21 cellular contexts compared by ENCODE assay signal in the genomic region with DNA sequence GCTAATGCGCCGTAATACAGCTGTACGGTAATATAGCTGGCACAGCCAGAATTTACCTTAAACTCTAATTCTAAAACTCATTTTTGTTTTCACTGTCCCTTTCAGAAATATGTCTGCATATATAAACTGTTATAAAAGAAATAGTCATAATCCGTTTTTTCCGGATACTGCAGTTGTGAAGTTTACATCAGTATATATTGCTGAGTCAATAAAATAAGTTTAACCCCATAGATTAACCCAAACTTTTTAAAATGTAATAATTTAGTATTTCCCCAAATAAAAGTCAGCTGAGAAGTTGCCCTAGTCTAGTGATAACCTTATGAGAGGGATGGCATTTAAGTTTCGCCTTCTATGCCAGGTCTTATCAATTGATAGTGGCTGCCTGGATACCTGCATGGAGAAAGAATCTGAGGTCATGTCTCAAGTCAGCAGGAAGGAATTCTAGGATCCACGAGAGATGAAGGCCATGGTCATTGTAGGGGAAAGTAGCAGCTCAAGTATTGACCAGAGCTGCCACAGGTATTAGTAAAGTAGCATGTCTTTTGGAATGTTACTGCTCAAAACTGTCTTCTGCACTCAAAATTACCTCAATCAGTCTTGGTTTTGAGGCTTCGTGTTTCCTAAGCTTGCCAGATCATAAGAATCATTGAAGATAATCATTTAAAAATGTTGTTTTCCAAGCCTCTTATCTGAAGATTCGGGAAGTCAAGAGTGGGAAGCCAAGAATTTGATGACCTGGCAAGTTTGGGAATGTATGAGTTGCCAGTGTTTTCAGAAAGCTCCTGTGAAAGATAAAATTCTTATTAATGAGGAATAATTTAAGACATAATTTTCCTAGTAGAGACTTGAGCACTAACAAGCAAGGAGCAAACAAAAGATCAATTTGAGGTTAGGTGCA. TPM values are rescaled to one million over a fixed set of nuclear protein-coding genes. Genes with fewer than 3 reads are reported as not detected.
A peak's percentile ranks its signal among the peaks of the same experiment; 100 is the strongest.
DNase-seq lines count a peak whose midpoint lies in the region; ATAC-seq, FAIRE-seq and TF ChIP-seq lines count a peak whose summit lies in the region.
"Had no signal": no experiment of that assay in that cellular context is flagged by ENCODE, and none has a peak within 500 bp of the region (broad histone marks: within the 10 kb centered on the region; RNA-seq: fewer than 3 reads in every experiment).

No MANE protein-coding gene starts in this region.

- in situ Hi-C loops in HepG2 (cut with HindIII; ENCODE audit: extremely low pct_ligation_motif_present, low pct_unique_long_range_greater_than_20kb) = no loop called here

- no peaks in the 10 kb centered on the region for H3K27me3 Mint-ChIP-seq in astrocyte (ENCODE audit: low read depth, unreplicated experiment)

- intact Hi-C loops in HepG2 (cut with micrococcal nuclease; ENCODE audit: unreplicated experiment) (no loop called here), right lobe of liver (cut with DNase I) (no loop called here), Right ventricle myocardium inferior (cut with DNase I) (no loop called here)

- no peaks in the 10 kb centered on the region for H3K36me3 Mint-ChIP-seq in astrocyte (ENCODE audit: low read depth, unreplicated experiment)
- H3K36me3 Mint-ChIP-seq: CD14-positive monocyte; CD4-positive, alpha-beta memory T cell had no signal

- H3K4me3 Mint-ChIP-seq in astrocyte (ENCODE audit: unreplicated experiment) = no peak overlapping the region
- H3K4me3 Mint-ChIP-seq: CD14-positive monocyte; CD4-positive, alpha-beta memory T cell; HFFc6 had no signal

- H3K79me2 ChIP-seq in HepG2 (ENCODE audit: insufficient read depth, low read length) (no peaks in the 10 kb centered on the region), astrocyte (ENCODE audit: insufficient read depth, low read length) (no peaks in the 10 kb centered on the region)

- no peaks in the 10 kb centered on the region; a peak in 1 of 5 replicates for H3K27me3 ChIP-seq in HepG2 (ENCODE audit: control insufficient read depth in 1 of 2, insufficient read depth in 2 of 2, low read length in 2 of 2)
- H3K27me3 ChIP-seq in right lobe of liver = no peaks in the 10 kb centered on the region
- no peaks in the 10 kb centered on the region for H3K27me3 ChIP-seq in astrocyte (ENCODE audit: insufficient read depth, low read length)
- H3K27me3 ChIP-seq: BLaER1 had no signal

- H3K4me2 ChIP-seq in HepG2 (ENCODE audit: low read depth, low read length) (no peak overlapping the region), astrocyte (ENCODE audit: low read length) (no peak overlapping the region)
- H3K4me2 ChIP-seq: BLaER1 had no signal

- no peak for TF ChIP-seq POLR2A in HepG2 (IDR thresholded peaks at IDR 0.05; ENCODE audit: insufficient read depth in 1 of 2, low read depth in 2 of 2, low read length in 2 of 2)
- no peak for TF ChIP-seq POLR2A in right lobe of liver (IDR thresholded peaks at IDR 0.05)

- FAIRE-seq in HepG2 (lab: Jason Lieb, UNC) (no peak), astrocyte (lab: Jason Lieb, UNC) (peak; percentile 34)

- H3K36me3 ChIP-seq in HepG2 (replicated peaks in 1 of 2; ENCODE audit: control insufficient read depth in 1 of 2, insufficient read depth in 2 of 2, low read length in 2 of 2) = no peaks in the 10 kb centered on the region
- no peaks in the 10 kb centered on the region for H3K36me3 ChIP-seq in right lobe of liver
- no peaks in the 10 kb centered on the region for H3K36me3 ChIP-seq in astrocyte (ENCODE audit: insufficient read depth, low read length)
- H3K36me3 ChIP-seq: BLaER1 had no signal

- H3K9me3 ChIP-seq in HepG2 (ENCODE audit: low read length) = no peaks in the 10 kb centered on the region
- no peaks in the 10 kb centered on the region for H3K9me3 ChIP-seq in right lobe of liver
- no peaks in the 10 kb centered on the region for H3K9me3 ChIP-seq in astrocyte (ENCODE audit: insufficient read depth, low read depth, low read length)

- H3K27ac ChIP-seq in HepG2 (ENCODE audit: extremely low read length, insufficient read depth, low read length) (no peak overlapping the region), right lobe of liver (no peak overlapping the region), astrocyte (ENCODE audit: low read depth, low read length) (no peak overlapping the region)
- H3K27ac ChIP-seq: 22Rv1, BLaER1, HL-60 had no signal

- BruUV-seq in HepG2 (replicated peaks; lab: Mats Ljungman, UMichigan) = no TSS peak

- H3K4me1 ChIP-seq in HepG2 (ENCODE audit: insufficient read depth, low read length) = no peaks in the 10 kb centered on the region
- peaks cover 0 to 6% (median 0%) of the 10 kb centered on the region in 4 donors for H3K4me1 ChIP-seq in right lobe of liver
- peaks cover 29% of the 10 kb centered on the region for H3K4me1 ChIP-seq in astrocyte (ENCODE audit: insufficient read depth, low read length)
- H3K4me1 ChIP-seq: BLaER1 had no signal

- no peak overlapping the region for H3K4me3 ChIP-seq in HepG2 (replicated peaks in 1 of 3; ENCODE audit: insufficient read depth in 1 of 3, low read depth in 2 of 3, low read length in 3 of 3)
- H3K4me3 ChIP-seq in right lobe of liver = no peak overlapping the region
- H3K4me3 ChIP-seq in astrocyte (ENCODE audit: insufficient read depth, low read depth, low read length) = no peak overlapping the region
- H3K4me3 ChIP-seq: BLaER1 had no signal

- TF ChIP-seq RAD21 in HepG2 (CRISPR knock-in tag; IDR thresholded peaks at IDR 0.05) = no peak

- peaks cover 24% of the 10 kb centered on the region for H3K4me1 Mint-ChIP-seq in astrocyte (ENCODE audit: low read depth, unreplicated experiment)
- H3K4me1 Mint-ChIP-seq: CD4-positive, alpha-beta memory T cell had no signal

- H3K9ac ChIP-seq in HepG2 (ENCODE audit: insufficient read depth, low read depth, low read length) (no peak overlapping the region), astrocyte (ENCODE audit: low read length) (no peak overlapping the region)
- H3K9ac ChIP-seq: BLaER1 had no signal

- 42% methylated on average over 9 of the region's 9 CpGs for WGBS in HepG2 (ENCODE audit: low lambda C conversion rate)
- 63% methylated on average over 9 of the region's 9 CpGs for WGBS in right lobe of liver (ENCODE audit: insufficient coverage, low coverage, low lambda C conversion rate, missing lambda C conversion rate)

- H3K9me3 Mint-ChIP-seq in astrocyte (ENCODE audit: unreplicated experiment) = peaks cover 3% of the 10 kb centered on the region
- H3K9me3 Mint-ChIP-seq: CD4-positive, alpha-beta memory T cell; HFFc6 had no signal

- H3K27ac Mint-ChIP-seq in astrocyte (ENCODE audit: unreplicated experiment) = peak overlapping the region; percentile 7
- H3K27ac Mint-ChIP-seq: CD14-positive monocyte; CD4-positive, alpha-beta memory T cell; HFFc6 had no signal

- DNase-seq in HepG2 (ENCODE audit: low spot score) = no peak
- no peak for DNase-seq in right lobe of liver
- peak; percentile 55 for DNase-seq in astrocyte (ENCODE audit: low read depth)
- peak; percentile 5 for DNase-seq in iris pigment epithelial cell (ENCODE audit: low read depth)
- no peak for DNase-seq in dedifferentiated amniotic fluid mesenchymal stem cell (ENCODE audit: extremely low spot score)
- DNase-seq in Right ventricle myocardium inferior (ENCODE audit: missing footprints) = no peak
- no peak for DNase-seq in NCI-H2029 treated with DMSO at 0.1 percent for 48 hours (lab: John Stamatoyannopoulos, UW)
- DNase-seq: CD4-positive, alpha-beta memory T cell; DMS79 treated with DMSO at 0.1 percent for 48 hours; GF-D8; GOT3; H7; HFFc6 had no signal

- TF ChIP-seq CTCF in HepG2 (CRISPR knock-in tag; IDR thresholded peaks at IDR 0.05) (no peak), right lobe of liver (IDR thresholded peaks at IDR 0.05) (no peak), astrocyte (IDR thresholded peaks at IDR 0.05; ENCODE audit: insufficient read depth, low read depth, low read length) (no peak)

- TF ChIP-seq EP300 in HepG2 (IDR thresholded peaks at IDR 0.05; ENCODE audit: low read depth in 2 of 2, low read length in 2 of 2) (no peak), HepG2 (CRISPR knock-in tag; IDR thresholded peaks at IDR 0.05; ENCODE audit: borderline replicate concordance) (no peak)

- ATAC-seq in HepG2 = no peak
- ATAC-seq in right lobe of liver = no peak
- ATAC-seq in Right ventricle myocardium inferior = no peak
- ATAC-seq: HCT116 had no signal

- no peak overlapping the region for H2AFZ ChIP-seq in HepG2 (ENCODE audit: low read length)
- no peak overlapping the region for H2AFZ ChIP-seq in astrocyte (ENCODE audit: low read depth, low read length)

- POLR2A ChIA-PET in HepG2 (lab: Yijun Ruan, JAX) = no interaction called here

- no peaks in the 10 kb centered on the region for H4K20me1 ChIP-seq in HepG2 (ENCODE audit: insufficient read depth, low read length)
- H4K20me1 ChIP-seq in astrocyte (ENCODE audit: insufficient read depth, low read length) = no peaks in the 10 kb centered on the region
- H4K20me1 ChIP-seq: BLaER1 had no signal

- CTCF ChIA-PET in HepG2 (lab: Yijun Ruan, JAX; ENCODE audit: low intra/inter-chr PET ratio, low total read pairs) = no interaction called here

TF ChIP-seq in HepG2, 621 proteins besides CTCF, POLR2A, EP300 and RAD21 (continues in another document):
- TF ChIP-seq MAFK (conservative IDR thresholded peaks at IDR 0.05 in 1 of 2, IDR thresholded peaks at IDR 0.05 in 1 of 2; ENCODE audit: low read length in 2 of 2) = peak; percentile 89 to 93

RNA-seq across cellular contexts. Expression of a gene that starts 10.8 kb away (rescaled TPM):
- total RNA-seq in HepG2 (2016; rRNA removed; fragmentation: Illumina TruSeq; extraction: Trizol) = not detected in 2 replicates
- not detected in 2 replicates for total RNA-seq in HepG2 (2016; cell fraction: cytosol; rRNA removed; fragmentation: Illumina TruSeq; extraction: Trizol; ENCODE audit: low read depth)
- total RNA-seq in HepG2 (2016; cell fraction: insoluble cytoplasmic fraction; rRNA removed; fragmentation: Illumina TruSeq; extraction: Trizol) = not detected in 2 replicates
- total RNA-seq in HepG2 (2016; cell fraction: membrane; rRNA removed; fragmentation: Illumina TruSeq; extraction: Trizol) = not detected in 2 replicates
- total RNA-seq in HepG2 (2016; cell fraction: nucleus; rRNA removed; fragmentation: Illumina TruSeq; extraction: Trizol) = not detected in 2 replicates
- polyA plus RNA-seq in HepG2 (2011; rRNA removed) = not detected in 2 replicates
- polyA plus RNA-seq in HepG2 (2011; cell fraction: cytosol; rRNA removed) = not detected in 2 replicates
- not detected in 2 replicates for polyA plus RNA-seq in HepG2 (2011; cell fraction: nucleus; rRNA removed)
- polyA plus RNA-seq in HepG2 (2012) = not detected in 2 replicates
- not detected in 2 replicates for polyA plus RNA-seq in HepG2 (2016; cell fraction: cytosol; fragmentation: Illumina TruSeq; extraction: Trizol; ENCODE audit: low read depth)
- polyA plus RNA-seq in HepG2 (2016; cell fraction: insoluble cytoplasmic fraction; fragmentation: Illumina TruSeq; extraction: Trizol; ENCODE audit: low read depth) = not detected in 2 replicates
- not detected in 2 replicates for polyA plus RNA-seq in HepG2 (2016; cell fraction: membrane; fragmentation: Illumina TruSeq; extraction: Trizol; ENCODE audit: low read depth)
- not detected in 2 replicates for polyA plus RNA-seq in HepG2 (2016; cell fraction: nucleus; fragmentation: Illumina TruSeq; extraction: Trizol; ENCODE audit: insufficient read depth, low read depth)
- not detected in 2 replicates for polyA minus RNA-seq in HepG2 (2011; rRNA and poly(A)+ RNA removed; ENCODE audit: low replicate concordance)
- not detected in 2 replicates for polyA minus RNA-seq in HepG2 (2011; cell fraction: cytosol; rRNA and poly(A)+ RNA removed)
- not detected in 2 replicates for polyA minus RNA-seq in HepG2 (2011; cell fraction: nucleus; rRNA and poly(A)+ RNA removed)
- total RNA-seq in right lobe of liver = not detected
- not detected in 2 replicates for total RNA-seq in astrocyte
- total RNA-seq in Right ventricle myocardium inferior = not detected
- total RNA-seq: A673; CD4-positive, alpha-beta memory T cell; H7; HFFc6; HT1080 had no signal
- polyA plus RNA-seq: AG04450; CD14-positive monocyte; CD4-positive, alpha-beta memory T cell had no signal

Comparison
In these comparisons a context has a peak if more than half of its experiments do, and no peak if none do; other contexts are left out.
1. DNase-seq: peak in astrocyte (single experiment) and iris pigment epithelial cell (single experiment); none in HepG2 (single experiment), right lobe of liver (0 of 3), dedifferentiated amniotic fluid mesenchymal stem cell (single experiment), Right ventricle myocardium inferior (single experiment) and NCI-H2029 treated with DMSO at 0.1 percent for 48 hours (single experiment).